In genomic region chr2:74290466-74291216, GRCh38 we compare ENCODE assay signal across 9 cellular contexts. TPM values are rescaled to one million over a fixed set of nuclear protein-coding genes. Genes with fewer than 3 reads are reported as not detected.
DNase-seq lines count a peak whose midpoint lies in the region; ATAC-seq, FAIRE-seq and TF ChIP-seq lines count a peak whose summit lies in the region.
"Had no signal": no experiment of that assay in that cellular context is flagged by ENCODE, and none has a peak within 500 bp of the region (broad histone marks: within the 10 kb centered on the region; RNA-seq: fewer than 3 reads in every experiment).

No MANE protein-coding gene starts in this region.

- H3K4me3 ChIP-seq in smooth muscle cell, result no peak overlapping the region
- no peak overlapping the region for H3K4me3 ChIP-seq in brain microvascular endothelial cell (ENCODE audit: low read depth, low read length)

- no peaks in the 10 kb centered on the region for H3K27me3 ChIP-seq in smooth muscle cell (ENCODE audit: low read depth)
- peaks cover 3% of the 10 kb centered on the region for H3K27me3 ChIP-seq in brain microvascular endothelial cell (replicated peaks)

- WGBS in smooth muscle cell (ENCODE audit: low lambda C conversion rate), result 83% methylated on average over 4 of the region's 4 CpGs

- no peaks in the 10 kb centered on the region for H3F3A ChIP-seq in smooth muscle cell (ENCODE audit: low read depth)

- no peaks in the 10 kb centered on the region for H3K36me3 ChIP-seq in smooth muscle cell (ENCODE audit: low read depth)
- no peaks in the 10 kb centered on the region for H3K36me3 ChIP-seq in brain microvascular endothelial cell (replicated peaks)
- H3K36me3 ChIP-seq: WERI-Rb-1 had no signal

- H3K4me2 ChIP-seq in smooth muscle cell, result no peak overlapping the region

- H3K9me3 ChIP-seq in smooth muscle cell (replicated peaks; ENCODE audit: low read depth), result no peaks in the 10 kb centered on the region

- H3K27ac ChIP-seq in caudate nucleus (ENCODE audit: low read depth, low read length), result no peak overlapping the region
- H3K27ac ChIP-seq in smooth muscle cell (ENCODE audit: low read depth), result no peak overlapping the region
- H3K27ac ChIP-seq in brain microvascular endothelial cell, result no peak overlapping the region
- H3K27ac ChIP-seq: WERI-Rb-1 had no signal

- H3K79me2 ChIP-seq in smooth muscle cell (ENCODE audit: low read depth), result no peaks in the 10 kb centered on the region

- ATAC-seq in HG03280 (IDR thresholded peaks at IDR 0.05; ENCODE audit: unreplicated experiment) (peak; percentile 70), HG03457 (IDR thresholded peaks at IDR 0.05; ENCODE audit: unreplicated experiment) (no peak)

- no peak overlapping the region for H3K9ac ChIP-seq in smooth muscle cell (ENCODE audit: low read depth)

- H3K4me1 ChIP-seq in smooth muscle cell (ENCODE audit: low read depth), result no peaks in the 10 kb centered on the region

- peak; percentile 67 for FAIRE-seq in GM19239 (lab: Jason Lieb, UNC)

- DNase-seq in GM19239 (ENCODE audit: insufficient read length, low spot score), result peak; percentile 32
- DNase-seq in activated T-cell treated with anti-CD3 and anti-CD28 coated beads, Interleukin-2, amount 50 U/mL, for 48 hours, result peak; percentile 37 to 41
- peak; percentile 14 to 23 for DNase-seq in stimulated activated CD4-positive, alpha-beta T cell treated with anti-CD3 and anti-CD28 coated beads, Interleukin-2, amount 100 ng/mL, for 24 hours
- DNase-seq in caudate nucleus (lab: John Stamatoyannopoulos, UW), result no peak
- no peak for DNase-seq in smooth muscle cell (lab: John Stamatoyannopoulos, UW; ENCODE audit: unreplicated experiment)
- no peak for DNase-seq in brain microvascular endothelial cell

- H2AFZ ChIP-seq in smooth muscle cell (ENCODE audit: low read depth), result no peak overlapping the region

- H4K20me1 ChIP-seq in smooth muscle cell (ENCODE audit: low read depth), result no peaks in the 10 kb centered on the region

- TF ChIP-seq CTCF in smooth muscle cell (IDR thresholded peaks at IDR 0.05; ENCODE audit: borderline replicate concordance, insufficient read depth, poor library complexity, severe bottlenecking), result no peak
- no peak for TF ChIP-seq CTCF in brain microvascular endothelial cell (IDR thresholded peaks at IDR 0.05; ENCODE audit: low read depth, low read length, missing control alignments)

- in situ Hi-C loops in brain microvascular endothelial cell (cut with HindIII; ENCODE audit: low pct_ligation_motif_present, low sequenced_read_pairs), result no loop called here

RNA-seq across cellular contexts. Expression of gene SLC4A5, which starts 52.6 kb away (rescaled TPM):
- 0.99 and 3.1 TPM in 2 replicates for total RNA-seq in smooth muscle cell
- polyA plus RNA-seq in smooth muscle cell, result 0.46 and 1.5 TPM in 2 replicates

Comparison
In these comparisons a context has a peak if more than half of its experiments do, and no peak if none do; other contexts are left out.
1. DNase-seq: peak in GM19239 (single experiment), activated T-cell treated with anti-CD3 and anti-CD28 coated beads, Interleukin-2, amount 50 U/mL, for 48 hours (2 of 2) and stimulated activated CD4-positive, alpha-beta T cell treated with anti-CD3 and anti-CD28 coated beads, Interleukin-2, amount 100 ng/mL, for 24 hours (2 of 2); none in caudate nucleus (0 of 61), smooth muscle cell (single experiment) and brain microvascular endothelial cell (single experiment).